21 cellular contexts compared by ENCODE assay signal in the genomic region with DNA sequence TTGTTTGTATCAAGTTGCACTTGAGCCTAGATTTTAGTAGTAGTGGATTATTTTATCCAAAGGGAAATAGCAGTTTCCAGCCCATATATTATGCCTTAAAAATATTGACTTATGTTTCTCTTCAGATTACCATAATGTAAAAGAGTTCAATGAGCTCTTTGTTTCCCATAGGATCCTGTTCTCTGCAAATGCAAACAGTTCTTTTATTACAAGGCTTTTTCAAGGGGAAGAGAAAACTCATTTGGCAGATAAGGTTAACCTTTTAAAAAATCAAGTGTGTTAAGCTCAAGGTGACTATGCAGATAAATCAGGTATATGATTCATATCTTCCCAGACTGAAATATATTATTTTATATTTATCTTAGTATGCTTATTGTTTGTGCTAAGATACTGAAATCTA.
"Had no signal": no experiment of that assay in that cellular context is flagged by ENCODE, and none has a peak within 500 bp of the region (broad histone marks: within the 10 kb centered on the region; RNA-seq: fewer than 3 reads in every experiment).

No MANE protein-coding gene starts in this region.

- H3K27me3 Mint-ChIP-seq: dendritic cell treated with granulocyte-macrophage colony-stimulating factor and Interleukin-4, amounts not matched to agents 40 ng/mL and 50 ng/mL, for 4 days; naive thymus-derived CD8-positive, alpha-beta T cell had no signal

- H3K36me3 Mint-ChIP-seq: naive thymus-derived CD8-positive, alpha-beta T cell had no signal

- H3K27ac ChIP-seq: heart right ventricle, neutrophil, stomach, thoracic aorta, transverse colon had no signal

- H3K9me3 ChIP-seq: neutrophil, stomach, thoracic aorta, transverse colon had no signal

- H3K4me1 ChIP-seq: heart right ventricle, stomach, transverse colon had no signal

- H3K4me3 ChIP-seq: heart right ventricle, stomach, thoracic aorta, transverse colon had no signal

- ATAC-seq: heart right ventricle; left lobe of liver; naive thymus-derived CD8-positive, alpha-beta T cell; right cardiac atrium had no signal

- H3K4me3 Mint-ChIP-seq: dendritic cell treated with granulocyte-macrophage colony-stimulating factor and Interleukin-4, amounts not matched to agents 40 ng/mL and 50 ng/mL, for 4 days; endodermal cell; naive thymus-derived CD8-positive, alpha-beta T cell had no signal

- H3K27me3 ChIP-seq: heart right ventricle, neutrophil, stomach, transverse colon had no signal

- H3K27ac Mint-ChIP-seq: dendritic cell treated with granulocyte-macrophage colony-stimulating factor and Interleukin-4, amounts not matched to agents 40 ng/mL and 50 ng/mL, for 4 days; endodermal cell; naive thymus-derived CD8-positive, alpha-beta T cell had no signal

- DNase-seq: endodermal cell; foreskin melanocyte; heart right ventricle; hypothalamus; kidney glomerular epithelial cell; mammary epithelial cell; naive thymus-derived CD8-positive, alpha-beta T cell; right cardiac atrium; small intestine; stimulated activated CD4-positive, alpha-beta T cell treated with anti-CD3 and anti-CD28 coated beads, Interleukin-12 subunit alpha, Interleukin-12 subunit beta, amount 100 ng/mL, for 4 hours; stimulated activated naive CD4-positive, alpha-beta T cell; stomach; substantia nigra; transverse colon had no signal

- H3K36me3 ChIP-seq: heart right ventricle, neutrophil, stomach, thoracic aorta, transverse colon had no signal

- H3K4me1 Mint-ChIP-seq: endodermal cell; naive thymus-derived CD8-positive, alpha-beta T cell had no signal

- FAIRE-seq: colon, endothelial cell of umbilical vein, islet of Langerhans, small intestine had no signal

- H3K9me3 Mint-ChIP-seq: endodermal cell had no signal
